ENCODE assay signal across 17 cellular contexts in genomic region chr4:102441978-102442890, GRCh38.
"Had no signal": no experiment of that assay in that cellular context is flagged by ENCODE, and none has a peak within 500 bp of the region (broad histone marks: within the 10 kb centered on the region; RNA-seq: fewer than 3 reads in every experiment).

No MANE protein-coding gene starts in this region.

- H3K36me3 ChIP-seq: neutrophil, tibial artery, uterus had no signal

- H3K4me1 ChIP-seq: tibial artery had no signal

- H3K27ac ChIP-seq: coronary artery, neutrophil, tibial artery, uterus had no signal

- ATAC-seq: activated CD4-positive, CD25-positive, alpha-beta regulatory T cell treated with anti-CD3 and anti-CD28 coated beads, Interleukin-2, amount 50 U/mL, for 24 hours; activated CD8-positive, alpha-beta T cell treated with anti-CD3 and anti-CD28 coated beads, Interleukin-2, amount 10 ng/mL, durations not matched to agents 7 days and 5 days; natural killer cell treated with Interleukin-12 subunit alpha and Interleukin-12 subunit beta and Interleukin-15 and Interleukin-18, amount 100 ng/mL, for 72 hours had no signal

- H3K4me3 ChIP-seq: coronary artery, tibial artery, uterus had no signal

- H3K27me3 ChIP-seq: neutrophil, tibial artery, uterus had no signal

- DNase-seq: activated CD4-positive, alpha-beta T cell treated with anti-CD3 and anti-CD28 coated beads, Interleukin-2, amount 10 ng/mL, durations not matched to agents 7 days and 5 days; activated CD8-positive, alpha-beta T cell treated with anti-CD3 and anti-CD28 coated beads, Interleukin-2, amount 10 ng/mL, durations not matched to agents 7 days and 5 days; activated naive CD4-positive, alpha-beta T cell treated with Interleukin-2 at 50 U/mL for 16 hours; activated naive CD8-positive, alpha-beta T cell treated with anti-CD3 and anti-CD28 coated beads, Interleukin-2, amount 10 ng/mL, durations not matched to agents 7 days and 5 days; activated T-cell treated with anti-CD3 and anti-CD28 coated beads, Interleukin-2, amount 50 U/mL, for 24 hours; amygdala; central memory CD4-positive, alpha-beta T cell; foreskin melanocyte; stimulated activated CD4-positive, alpha-beta T cell treated with anti-CD3 and anti-CD28 coated beads, Interleukin-2, amount 100 ng/mL, for 24 hours; stimulated activated naive CD4-positive, alpha-beta T cell treated with Interleukin-2 at 50 U/mL for 16 hours; T1000; tibial artery; uterus had no signal

- H3K9me3 ChIP-seq: neutrophil, tibial artery, uterus had no signal
